Comparison of ENCODE assay signal across 1 cellular context in genomic region chr13:32036762-32037161, GRCh38.
TF ChIP-seq lines count a peak whose summit lies in the region.

No MANE protein-coding gene starts in this region.

TF ChIP-seq in HepG2, 621 proteins besides CTCF, POLR2A, EP300 and RAD21 (continued from another document):
- TF ChIP-seq, protein P1, sequence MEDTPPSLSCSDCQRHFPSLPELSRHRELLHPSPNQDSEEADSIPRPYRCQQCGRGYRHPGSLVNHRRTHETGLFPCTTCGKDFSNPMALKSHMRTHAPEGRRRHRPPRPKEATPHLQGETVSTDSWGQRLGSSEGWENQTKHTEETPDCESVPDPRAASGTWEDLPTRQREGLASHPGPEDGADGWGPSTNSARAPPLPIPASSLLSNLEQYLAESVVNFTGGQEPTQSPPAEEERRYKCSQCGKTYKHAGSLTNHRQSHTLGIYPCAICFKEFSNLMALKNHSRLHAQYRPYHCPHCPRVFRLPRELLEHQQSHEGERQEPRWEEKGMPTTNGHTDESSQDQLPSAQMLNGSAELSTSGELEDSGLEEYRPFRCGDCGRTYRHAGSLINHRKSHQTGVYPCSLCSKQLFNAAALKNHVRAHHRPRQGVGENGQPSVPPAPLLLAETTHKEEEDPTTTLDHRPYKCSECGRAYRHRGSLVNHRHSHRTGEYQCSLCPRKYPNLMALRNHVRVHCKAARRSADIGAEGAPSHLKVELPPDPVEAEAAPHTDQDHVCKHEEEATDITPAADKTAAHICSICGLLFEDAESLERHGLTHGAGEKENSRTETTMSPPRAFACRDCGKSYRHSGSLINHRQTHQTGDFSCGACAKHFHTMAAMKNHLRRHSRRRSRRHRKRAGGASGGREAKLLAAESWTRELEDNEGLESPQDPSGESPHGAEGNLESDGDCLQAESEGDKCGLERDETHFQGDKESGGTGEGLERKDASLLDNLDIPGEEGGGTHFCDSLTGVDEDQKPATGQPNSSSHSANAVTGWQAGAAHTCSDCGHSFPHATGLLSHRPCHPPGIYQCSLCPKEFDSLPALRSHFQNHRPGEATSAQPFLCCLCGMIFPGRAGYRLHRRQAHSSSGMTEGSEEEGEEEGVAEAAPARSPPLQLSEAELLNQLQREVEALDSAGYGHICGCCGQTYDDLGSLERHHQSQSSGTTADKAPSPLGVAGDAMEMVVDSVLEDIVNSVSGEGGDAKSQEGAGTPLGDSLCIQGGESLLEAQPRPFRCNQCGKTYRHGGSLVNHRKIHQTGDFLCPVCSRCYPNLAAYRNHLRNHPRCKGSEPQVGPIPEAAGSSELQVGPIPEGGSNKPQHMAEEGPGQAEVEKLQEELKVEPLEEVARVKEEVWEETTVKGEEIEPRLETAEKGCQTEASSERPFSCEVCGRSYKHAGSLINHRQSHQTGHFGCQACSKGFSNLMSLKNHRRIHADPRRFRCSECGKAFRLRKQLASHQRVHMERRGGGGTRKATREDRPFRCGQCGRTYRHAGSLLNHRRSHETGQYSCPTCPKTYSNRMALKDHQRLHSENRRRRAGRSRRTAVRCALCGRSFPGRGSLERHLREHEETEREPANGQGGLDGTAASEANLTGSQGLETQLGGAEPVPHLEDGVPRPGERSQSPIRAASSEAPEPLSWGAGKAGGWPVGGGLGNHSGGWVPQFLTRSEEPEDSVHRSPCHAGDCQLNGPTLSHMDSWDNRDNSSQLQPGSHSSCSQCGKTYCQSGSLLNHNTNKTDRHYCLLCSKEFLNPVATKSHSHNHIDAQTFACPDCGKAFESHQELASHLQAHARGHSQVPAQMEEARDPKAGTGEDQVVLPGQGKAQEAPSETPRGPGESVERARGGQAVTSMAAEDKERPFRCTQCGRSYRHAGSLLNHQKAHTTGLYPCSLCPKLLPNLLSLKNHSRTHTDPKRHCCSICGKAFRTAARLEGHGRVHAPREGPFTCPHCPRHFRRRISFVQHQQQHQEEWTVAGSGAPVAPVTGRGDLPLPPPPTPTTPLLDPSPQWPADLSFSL (CRISPR knock-in tag; IDR thresholded peaks at IDR 0.05): 0 out of 2 replicates have a peak, but pooled peaks have one; percentile 55
- TF ChIP-seq LCORL (IDR thresholded peaks at IDR 0.05): no peak
- TF ChIP-seq LCORL (CRISPR knock-in tag; IDR thresholded peaks at IDR 0.05): peak; percentile 14; the same call in 1 of the 2 replicates
- no peak for TF ChIP-seq SOX13 (IDR thresholded peaks at IDR 0.05)
- peak in 1 of 2 experiments; percentile 61; a peak in 1 of 4 replicates for TF ChIP-seq SOX13 (CRISPR knock-in tag; conservative IDR thresholded peaks at IDR 0.05 in 1 of 2, IDR thresholded peaks at IDR 0.05 in 1 of 2)
- TF ChIP-seq HNRNPUL1 (IDR thresholded peaks at IDR 0.05; ENCODE audit: low read depth, low read length): no peak
- peak; percentile 25; the same call in 1 of the 2 replicates for TF ChIP-seq HDAC1 (CRISPR knock-in tag; IDR thresholded peaks at IDR 0.05)
- 0 out of 2 replicates have a peak, but pooled peaks have one; percentile 2 for TF ChIP-seq FOXA1 (IDR thresholded peaks at IDR 0.05)
- TF ChIP-seq FOXA1 (CRISPR knock-in tag; IDR thresholded peaks at IDR 0.05): no peak
- TF ChIP-seq, protein P2, sequence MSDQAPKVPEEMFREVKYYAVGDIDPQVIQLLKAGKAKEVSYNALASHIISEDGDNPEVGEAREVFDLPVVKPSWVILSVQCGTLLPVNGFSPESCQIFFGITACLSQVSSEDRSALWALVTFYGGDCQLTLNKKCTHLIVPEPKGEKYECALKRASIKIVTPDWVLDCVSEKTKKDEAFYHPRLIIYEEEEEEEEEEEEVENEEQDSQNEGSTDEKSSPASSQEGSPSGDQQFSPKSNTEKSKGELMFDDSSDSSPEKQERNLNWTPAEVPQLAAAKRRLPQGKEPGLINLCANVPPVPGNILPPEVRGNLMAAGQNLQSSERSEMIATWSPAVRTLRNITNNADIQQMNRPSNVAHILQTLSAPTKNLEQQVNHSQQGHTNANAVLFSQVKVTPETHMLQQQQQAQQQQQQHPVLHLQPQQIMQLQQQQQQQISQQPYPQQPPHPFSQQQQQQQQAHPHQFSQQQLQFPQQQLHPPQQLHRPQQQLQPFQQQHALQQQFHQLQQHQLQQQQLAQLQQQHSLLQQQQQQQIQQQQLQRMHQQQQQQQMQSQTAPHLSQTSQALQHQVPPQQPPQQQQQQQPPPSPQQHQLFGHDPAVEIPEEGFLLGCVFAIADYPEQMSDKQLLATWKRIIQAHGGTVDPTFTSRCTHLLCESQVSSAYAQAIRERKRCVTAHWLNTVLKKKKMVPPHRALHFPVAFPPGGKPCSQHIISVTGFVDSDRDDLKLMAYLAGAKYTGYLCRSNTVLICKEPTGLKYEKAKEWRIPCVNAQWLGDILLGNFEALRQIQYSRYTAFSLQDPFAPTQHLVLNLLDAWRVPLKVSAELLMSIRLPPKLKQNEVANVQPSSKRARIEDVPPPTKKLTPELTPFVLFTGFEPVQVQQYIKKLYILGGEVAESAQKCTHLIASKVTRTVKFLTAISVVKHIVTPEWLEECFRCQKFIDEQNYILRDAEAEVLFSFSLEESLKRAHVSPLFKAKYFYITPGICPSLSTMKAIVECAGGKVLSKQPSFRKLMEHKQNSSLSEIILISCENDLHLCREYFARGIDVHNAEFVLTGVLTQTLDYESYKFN (CRISPR knock-in tag; conservative IDR thresholded peaks at IDR 0.05): 0 out of 2 replicates have a peak, but pooled peaks have one; percentile 18
- peak; percentile 41; the same call in 1 of the 2 replicates for TF ChIP-seq SOX5 (CRISPR knock-in tag; IDR thresholded peaks at IDR 0.05; ENCODE audit: borderline replicate concordance)
- TF ChIP-seq NCOA1 (CRISPR knock-in tag; IDR thresholded peaks at IDR 0.05): 0 out of 2 replicates have a peak, but pooled peaks have one; percentile 33
- peak; percentile 35; the same call in 1 of the 2 replicates for TF ChIP-seq TBX2 (CRISPR knock-in tag; IDR thresholded peaks at IDR 0.05; ENCODE audit: borderline replicate concordance)
- TF ChIP-seq, protein P3, sequence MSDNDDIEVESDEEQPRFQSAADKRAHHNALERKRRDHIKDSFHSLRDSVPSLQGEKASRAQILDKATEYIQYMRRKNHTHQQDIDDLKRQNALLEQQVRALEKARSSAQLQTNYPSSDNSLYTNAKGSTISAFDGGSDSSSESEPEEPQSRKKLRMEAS (IDR thresholded peaks at IDR 0.05): 0 out of 2 replicates have a peak, but pooled peaks have one; percentile 27
- TF ChIP-seq SOX6 (IDR thresholded peaks at IDR 0.05): no peak
- peak; percentile 49 for TF ChIP-seq SOX6 (CRISPR knock-in tag; IDR thresholded peaks at IDR 0.05)
- TF ChIP-seq ONECUT2 (CRISPR knock-in tag; IDR thresholded peaks at IDR 0.05): no peak
- TF ChIP-seq BHLHE40 (IDR thresholded peaks at IDR 0.05; ENCODE audit: low read length): peak; percentile 53; the same call in 1 of the 2 replicates
